Comparison of ENCODE assay signal across 8 cellular contexts in genomic region chr2:54560146-54560881, GRCh38.
A peak's percentile ranks its signal among the peaks of the same experiment; 100 is the strongest.
DNase-seq lines count a peak whose midpoint lies in the region; ATAC-seq and TF ChIP-seq lines count a peak whose summit lies in the region.

No MANE protein-coding gene starts in this region.

- H3K27me3 Mint-ChIP-seq in neural crest cell (ENCODE audit: low read depth): no peaks in the 10 kb centered on the region

- H3K79me2 ChIP-seq in fibroblast of lung (ENCODE audit: control insufficient read depth, insufficient read depth, low read length): peaks cover 55% of the 10 kb centered on the region

- DNase-seq in DMS79 treated with DMSO at 0.1 percent for 48 hours (lab: John Stamatoyannopoulos, UW): peak; percentile 39
- DNase-seq in DMS79 (lab: John Stamatoyannopoulos, UW): no peak
- no peak for DNase-seq in WERI-Rb-1
- peak; percentile 56 to 81 for DNase-seq in fibroblast of lung (ENCODE audit: low read depth in 2 of 2)
- no peak for DNase-seq in neural crest cell (ENCODE audit: low read depth, low spot score)
- DNase-seq in NCI-H128 (lab: John Stamatoyannopoulos, UW; ENCODE audit: unreplicated experiment): no peak

- H3K9me3 ChIP-seq in HUES48 (ENCODE audit: control insufficient read depth, insufficient read depth, low read length) (no peaks in the 10 kb centered on the region), WERI-Rb-1 (ENCODE audit: severe bottlenecking) (no peaks in the 10 kb centered on the region), fibroblast of lung (ENCODE audit: control insufficient read depth, insufficient read depth, low read depth, low read length) (no peaks in the 10 kb centered on the region)

- H3K27me3 ChIP-seq in HUES48 (ENCODE audit: control insufficient read depth, insufficient read depth, low read length): no peaks in the 10 kb centered on the region
- H3K27me3 ChIP-seq in WERI-Rb-1 (ENCODE audit: insufficient read depth, low read depth, severe bottlenecking): no peaks in the 10 kb centered on the region
- no peaks in the 10 kb centered on the region for H3K27me3 ChIP-seq in fibroblast of lung (ENCODE audit: control insufficient read depth, insufficient read depth, low read length)

- H3K36me3 ChIP-seq in HUES48 (ENCODE audit: control insufficient read depth, insufficient read depth, low read length) (no peaks in the 10 kb centered on the region), WERI-Rb-1 (no peaks in the 10 kb centered on the region; the same call in 1 of the 2 replicates), fibroblast of lung (ENCODE audit: control insufficient read depth, insufficient read depth, low read length) (peaks cover 1% of the 10 kb centered on the region)

- H3K4me3 ChIP-seq in HUES48 (ENCODE audit: low read depth, low read length) (peak overlapping the region; percentile 100), WERI-Rb-1 (ENCODE audit: low read depth, low read length) (peak overlapping the region; percentile 85), fibroblast of lung (replicated peaks in 1 of 4; ENCODE audit: control extremely low read depth in 1 of 4, insufficient read depth in 1 of 4, low read depth in 3 of 4, low read length in 4 of 4) (peak overlapping the region; percentile 41 to 70 (median 52))

- peak overlapping the region; percentile 94 for H3K4me3 Mint-ChIP-seq in neural crest cell

- H2AFZ ChIP-seq in fibroblast of lung (ENCODE audit: low read length): no peak overlapping the region

- H3K4me1 Mint-ChIP-seq in neural crest cell: peaks cover 71% of the 10 kb centered on the region

- H3K36me3 Mint-ChIP-seq in neural crest cell (ENCODE audit: low read depth): no peaks in the 10 kb centered on the region

- H3K27ac Mint-ChIP-seq in neural crest cell (ENCODE audit: unreplicated experiment): peak overlapping the region; percentile 53

- H3K9ac ChIP-seq in HUES48 (ENCODE audit: low read depth, low read length): peak overlapping the region; percentile 93
- H3K9ac ChIP-seq in fibroblast of lung (ENCODE audit: insufficient read depth, low read length): peak overlapping the region; percentile 75

- no peaks in the 10 kb centered on the region for H3K9me3 Mint-ChIP-seq in neural crest cell

- H3K4me1 ChIP-seq in HUES48 (ENCODE audit: control insufficient read depth, insufficient read depth, low read length) (peaks cover 30% of the 10 kb centered on the region), fibroblast of lung (ENCODE audit: control insufficient read depth, extremely low read depth, insufficient read depth, low read length) (peaks cover 33% of the 10 kb centered on the region)

- H3K27ac ChIP-seq in HUES48 (ENCODE audit: low read depth, low read length) (peak overlapping the region; percentile 98), WERI-Rb-1 (peak overlapping the region; percentile 96), fibroblast of lung (ENCODE audit: insufficient read depth, low read length) (peak overlapping the region; percentile 93)

- H3K4me2 ChIP-seq in fibroblast of lung (ENCODE audit: extremely low read depth, insufficient read depth, low read length): peak overlapping the region; percentile 94

- H4K20me1 ChIP-seq in fibroblast of lung (ENCODE audit: control insufficient read depth, extremely low read depth, insufficient read depth, low read length): no peaks in the 10 kb centered on the region

- TF ChIP-seq CTCF in WERI-Rb-1 (IDR thresholded peaks at IDR 0.05; ENCODE audit: low read depth, low read length) (no peak), fibroblast of lung (conservative IDR thresholded peaks at IDR 0.05 in 1 of 2, IDR thresholded peaks at IDR 0.05 in 1 of 2; ENCODE audit: low read depth in 1 of 2, low read length in 2 of 2) (no peak), neural crest cell (conservative IDR thresholded peaks at IDR 0.05) (no peak)

- ATAC-seq in GM21529 (IDR thresholded peaks at IDR 0.05; ENCODE audit: unreplicated experiment): peak; percentile 50

Comparison
In these comparisons a context has a peak if more than half of its experiments do, and no peak if none do; other contexts are left out.
1. DNase-seq: peak in DMS79 treated with DMSO at 0.1 percent for 48 hours (single experiment) and fibroblast of lung (2 of 2); none in DMS79 (single experiment), WERI-Rb-1 (single experiment), neural crest cell (single experiment) and NCI-H128 (single experiment).
2. Peak in every context shown above with its lines, with median percentiles within 50 percentile points of each other: H3K27ac ChIP-seq and H3K4me3 ChIP-seq.